In genomic region chr15:67085237-67085817, GRCh38 we compare ENCODE assay signal across 1 cellular context.
A peak's percentile ranks its signal among the peaks of the same experiment; 100 is the strongest.
TF ChIP-seq lines count a peak whose summit lies in the region.

No MANE protein-coding gene starts in this region.

TF ChIP-seq in GM12878, 131 proteins besides CTCF, POLR2A, EP300 and RAD21 (continued from another document and continues in another):
- no peak for TF ChIP-seq NR2C1 (IDR thresholded peaks at IDR 0.05)
- no peak; the same call in 1 of the 2 replicates for TF ChIP-seq POLR2AphosphoS5 (IDR thresholded peaks at IDR 0.05; ENCODE audit: low read length)
- no peak for TF ChIP-seq SREBF2 (IDR thresholded peaks at IDR 0.05; ENCODE audit: low read length)
- TF ChIP-seq RELB (IDR thresholded peaks at IDR 0.05; ENCODE audit: low read depth) = no peak
- no peak; the same call in 1 of the 2 replicates for TF ChIP-seq MTA2 (IDR thresholded peaks at IDR 0.05; ENCODE audit: low read depth)
- peak; percentile 95 for TF ChIP-seq IRF4 (IDR thresholded peaks at IDR 0.05; ENCODE audit: low read depth, low read length)
- TF ChIP-seq E4F1 (IDR thresholded peaks at IDR 0.05; ENCODE audit: borderline replicate concordance, partially characterized antibody) = no peak
- TF ChIP-seq TCF7 (IDR thresholded peaks at IDR 0.05; ENCODE audit: borderline replicate concordance) = peak; percentile 54; the same call in 1 of the 2 replicates
- peak; percentile 79; the same call in 1 of the 2 replicates for TF ChIP-seq ZNF24 (IDR thresholded peaks at IDR 0.05)
- TF ChIP-seq NFIC (IDR thresholded peaks at IDR 0.05; ENCODE audit: low read depth, low read length) = no peak
- TF ChIP-seq BACH1 (IDR thresholded peaks at IDR 0.05; ENCODE audit: borderline replicate concordance) = no peak; the same call in 1 of the 2 replicates
- no peak for TF ChIP-seq ATF2 (IDR thresholded peaks at IDR 0.05; ENCODE audit: low read length)
- TF ChIP-seq CHD1 (IDR thresholded peaks at IDR 0.05; ENCODE audit: low read depth, low read length) = no peak
- peak in 1 of 2 experiments; percentile 31; a peak in 1 of 3 replicates for TF ChIP-seq EGR1 (IDR thresholded peaks at IDR 0.05; ENCODE audit: borderline replicate concordance in 1 of 2, low read depth in 2 of 2, low read length in 2 of 2)
- no peak for TF ChIP-seq BRCA1 (IDR thresholded peaks at IDR 0.05; ENCODE audit: low read depth, low read length)
- TF ChIP-seq ESRRA (IDR thresholded peaks at IDR 0.05; ENCODE audit: low read length) = no peak
- peak; percentile 96 for TF ChIP-seq DPF2 (IDR thresholded peaks at IDR 0.05)
- 0 out of 2 replicates have a peak, but pooled peaks have one; percentile 16 for TF ChIP-seq LARP7 (IDR thresholded peaks at IDR 0.05)
- no peak for TF ChIP-seq BCLAF1 (IDR thresholded peaks at IDR 0.05)
- 0 out of 2 replicates have a peak, but pooled peaks have one; percentile 40 for TF ChIP-seq ZBTB4 (CRISPR knock-in tag; IDR thresholded peaks at IDR 0.05)
- TF ChIP-seq FOXK2 (IDR thresholded peaks at IDR 0.05) = no peak
- peak; percentile 97 for TF ChIP-seq BCL11A (IDR thresholded peaks at IDR 0.05; ENCODE audit: low read depth, low read length)
- TF ChIP-seq E2F4 (IDR thresholded peaks at IDR 0.05; ENCODE audit: low read depth, low read length) = 0 out of 2 replicates have a peak, but pooled peaks have one; percentile 10
- no peak for TF ChIP-seq RUNX3 (IDR thresholded peaks at IDR 0.05; ENCODE audit: low read length)
- no peak for TF ChIP-seq ZBTB11 (CRISPR knock-in tag; IDR thresholded peaks at IDR 0.05)
- no peak for TF ChIP-seq ZNF384 (IDR thresholded peaks at IDR 0.05; ENCODE audit: borderline replicate concordance, low read depth, low read length)
- 0 out of 3 replicates have a peak, but pooled peaks have one; percentile 48 for TF ChIP-seq POU2F2 (IDR thresholded peaks at IDR 0.05; ENCODE audit: borderline replicate concordance, low read depth, low read length)
- TF ChIP-seq CREM (IDR thresholded peaks at IDR 0.05; ENCODE audit: low read depth) = peak; percentile 77; the same call in 1 of the 2 replicates
- TF ChIP-seq TCF3 (IDR thresholded peaks at IDR 0.05; ENCODE audit: borderline replicate concordance, insufficient read depth, low read depth, low read length) = 0 out of 2 replicates have a peak, but pooled peaks have one; percentile 59
- TF ChIP-seq ETV6 (conservative IDR thresholded peaks at IDR 0.05 in 1 of 2, IDR thresholded peaks at IDR 0.05 in 1 of 2; ENCODE audit: borderline replicate concordance in 1 of 2, low read depth in 1 of 2) = peak in 1 of 2 experiments; percentile 81; a peak in 2 of 4 replicates
- TF ChIP-seq PAX8 (IDR thresholded peaks at IDR 0.05) = no peak
- TF ChIP-seq SMARCA5 (IDR thresholded peaks at IDR 0.05) = peak; percentile 89
- no peak for TF ChIP-seq REST (IDR thresholded peaks at IDR 0.05; ENCODE audit: low read depth, low read length)
